ENCODE assay signal across 1 cellular context in genomic region chr7:128654080-128654479, GRCh38. TPM values are rescaled to one million over a fixed set of nuclear protein-coding genes. Genes with fewer than 3 reads are reported as not detected.
"Had no signal": no experiment of that assay in that cellular context is flagged by ENCODE, and none has a peak within 500 bp of the region (broad histone marks: within the 10 kb centered on the region; RNA-seq: fewer than 3 reads in every experiment).

No MANE protein-coding gene starts in this region.

RNA-seq across cellular contexts. Expression of gene GARIN1A, which starts 18.0 kb away (rescaled TPM):
- polyA plus RNA-seq: naive thymus-derived CD4-positive, alpha-beta T cell had no signal
